Comparison of ENCODE assay signal across 13 cellular contexts in the genomic region with DNA sequence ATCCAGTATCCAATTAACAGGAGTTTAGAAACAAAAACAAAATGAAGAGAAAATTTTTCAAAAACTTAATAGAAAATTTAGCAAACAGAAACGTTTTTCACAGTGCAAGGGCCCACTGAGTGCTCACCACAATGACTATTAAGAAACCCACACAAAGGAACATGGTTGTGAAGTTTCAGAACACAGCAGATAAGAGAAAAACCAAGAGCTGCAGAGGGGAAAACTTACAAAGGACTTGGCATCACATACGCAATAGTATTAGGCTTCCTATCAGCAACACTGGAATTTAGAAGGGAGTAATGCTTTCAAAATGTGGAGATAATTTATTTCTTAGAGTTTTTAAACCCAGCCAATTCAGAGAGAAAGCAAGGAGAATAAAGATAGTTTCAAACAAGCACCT. TPM values are rescaled to one million over a fixed set of nuclear protein-coding genes. Genes with fewer than 3 reads are reported as not detected.
A peak's percentile ranks its signal among the peaks of the same experiment; 100 is the strongest.
DNase-seq lines count a peak whose midpoint lies in the region; ATAC-seq and TF ChIP-seq lines count a peak whose summit lies in the region.
"Had no signal": no experiment of that assay in that cellular context is flagged by ENCODE, and none has a peak within 500 bp of the region (broad histone marks: within the 10 kb centered on the region; RNA-seq: fewer than 3 reads in every experiment).

No MANE protein-coding gene starts in this region.

- no peak overlapping the region for H2AFZ ChIP-seq in IMR-90 (replicated peaks; ENCODE audit: low read length, poor library complexity)

- peak overlapping the region; percentile 58 to 90 for H3K27ac Mint-ChIP-seq in activated naive CD4-positive, alpha-beta T cell treated with anti-CD3 and anti-CD28 coated beads, Interleukin-2, amount 50 U/mL, for 72 hours

- no peak overlapping the region for H2BK20ac ChIP-seq in IMR-90 (ENCODE audit: low read depth, low read length)

- H3K4me1 ChIP-seq in IMR-90 (ENCODE audit: control insufficient read depth, insufficient read depth, low read length): peaks cover 6% of the 10 kb centered on the region

- no peak overlapping the region for H4K8ac ChIP-seq in IMR-90 (ENCODE audit: low read depth in 2 of 2, low read length in 2 of 2)

- H3K9ac ChIP-seq in IMR-90 (ENCODE audit: low read depth, low read length): no peak overlapping the region

- no peak overlapping the region for H3K27ac ChIP-seq in IMR-90 (ENCODE audit: insufficient read depth, low read length)
- H3K27ac ChIP-seq: SK-N-MC had no signal

- no peak for TF ChIP-seq CTCF in AG10803 (conservative IDR thresholded peaks at IDR 0.05; ENCODE audit: low read length)
- no peak for TF ChIP-seq CTCF in IMR-90 (conservative IDR thresholded peaks at IDR 0.05; ENCODE audit: low read depth, low read length)

- peaks cover 11% of the 10 kb centered on the region for H3K36me3 ChIP-seq in IMR-90 (ENCODE audit: control insufficient read depth, insufficient read depth, low read length)

- no peak overlapping the region for H3K4me2 ChIP-seq in IMR-90 (ENCODE audit: low read depth, low read length)

- H3K79me1 ChIP-seq in IMR-90 (ENCODE audit: low read depth in 1 of 2, low read length in 2 of 2): peaks cover 16 to 20% of the 10 kb centered on the region in 2 experiments

- no peaks in the 10 kb centered on the region for H3K9me3 ChIP-seq in IMR-90 (ENCODE audit: control insufficient read depth, insufficient read depth, low read length)

- H3K36me3 Mint-ChIP-seq in activated naive CD4-positive, alpha-beta T cell treated with anti-CD3 and anti-CD28 coated beads, Interleukin-2, amount 50 U/mL, for 72 hours: peaks cover 18 to 47% of the 10 kb centered on the region in 2 donors

- no peak overlapping the region for H2AK9ac ChIP-seq in IMR-90 (replicated peaks; ENCODE audit: low read depth, low read length, poor library complexity)

- no peak overlapping the region for H2AK5ac ChIP-seq in IMR-90 (ENCODE audit: low read depth, low read length)

- POLR2A ChIA-PET in IMR-90 (lab: Charles Lee; ENCODE audit: unreplicated experiment): no interaction called here

- peaks cover 8% of the 10 kb centered on the region; the same call in 1 of the 2 replicates for H3K9me1 ChIP-seq in IMR-90 (ENCODE audit: insufficient read depth, low read length)

- H4K5ac ChIP-seq in IMR-90 (ENCODE audit: low read depth, low read length): no peak overlapping the region

- no TSS peak for BruUV-seq in IMR-90 (replicated peaks; lab: Mats Ljungman, UMichigan)

- no peak overlapping the region for H4K91ac ChIP-seq in IMR-90 (ENCODE audit: insufficient read depth, low read depth, low read length)

- no CpG with 5 or more reads among the region's 2 CpGs for WGBS in IMR-90 (ENCODE audit: extremely low coverage in 2 of 2, insufficient read length in 1 of 2), 2 experiments

- H3K27me3 ChIP-seq in IMR-90 (ENCODE audit: control insufficient read depth, insufficient read depth, low read length): no peaks in the 10 kb centered on the region

- no peak overlapping the region for H2BK5ac ChIP-seq in IMR-90 (ENCODE audit: low read depth, low read length, poor library complexity, severe bottlenecking)

- CTCF ChIA-PET in IMR-90 (lab: Yijun Ruan, JAX): no interaction called here

- H2BK120ac ChIP-seq in IMR-90 (ENCODE audit: low read depth, low read length): no peak overlapping the region

- TF ChIP-seq RAD21 in IMR-90 (IDR thresholded peaks at IDR 0.05; ENCODE audit: low read length): no peak

- in situ Hi-C loops in IMR-90 (cut with MboI; ENCODE audit: low sequenced_read_pairs): no loop called here

- ATAC-seq in IMR-90 (ENCODE audit: low read depth): no peak
- ATAC-seq in activated naive CD4-positive, alpha-beta T cell treated with anti-CD3 and anti-CD28 coated beads, Interleukin-2, amount 50 U/mL, for 72 hours: peak; percentile 20 to 47
- no peak for ATAC-seq in GM21825 (IDR thresholded peaks at IDR 0.05; ENCODE audit: unreplicated experiment)

- dilution Hi-C loops in IMR-90 (cut with HindIII; ENCODE audit: low sequenced_read_pairs, unreplicated experiment): no loop called here

- no peak overlapping the region for H3K18ac ChIP-seq in IMR-90 (ENCODE audit: low read depth, low read length)

- no peaks in the 10 kb centered on the region for H4K20me1 ChIP-seq in IMR-90 (ENCODE audit: insufficient read depth, low read length)

- no peaks in the 10 kb centered on the region for H3K9me3 Mint-ChIP-seq in activated naive CD4-positive, alpha-beta T cell treated with anti-CD3 and anti-CD28 coated beads, Interleukin-2, amount 50 U/mL, for 72 hours
- H3K9me3 Mint-ChIP-seq: memory B cell had no signal

- H3K4me3 ChIP-seq in AG10803 (ENCODE audit: low read length) (no peak overlapping the region), IMR-90 (ENCODE audit: insufficient read depth, low read depth, low read length) (no peak overlapping the region)
- H3K4me3 ChIP-seq: SK-N-MC had no signal

- DNase-seq in AG10803 (ENCODE audit: low read depth) (peak; percentile 2), IMR-90 (peak; percentile 11), iris pigment epithelial cell (ENCODE audit: low read depth) (peak; percentile 71), COLO668 (lab: John Stamatoyannopoulos, UW; ENCODE audit: unreplicated experiment) (no peak), posterior cingulate gyrus (no peak), globus pallidus (ENCODE audit: low spot score) (no peak)
- DNase-seq in activated naive CD4-positive, alpha-beta T cell treated with anti-CD3 and anti-CD28 coated beads, Interleukin-2, amount 50 U/mL, for 72 hours (ENCODE audit: low spot score in 2 of 2): no peak
- DNase-seq: activated CD4-positive, alpha-beta T cell treated with anti-CD3 and anti-CD28 coated beads for 1 hour; C1 segment of cervical spinal cord; NCI-H2029 treated with DMSO at 0.1 percent for 48 hours had no signal

- H3K23ac ChIP-seq in IMR-90 (ENCODE audit: low read depth, low read length): no peak overlapping the region

- no peak overlapping the region for H3K56ac ChIP-seq in IMR-90 (ENCODE audit: extremely low read depth, insufficient read depth, low read length)

- no peak overlapping the region for H3K14ac ChIP-seq in IMR-90 (replicated peaks; ENCODE audit: low read depth, low read length)

- H3K4ac ChIP-seq in IMR-90 (ENCODE audit: low read depth, low read length): no peak overlapping the region

- TF ChIP-seq POLR2A in IMR-90 (IDR thresholded peaks at IDR 0.05; ENCODE audit: low read depth, low read length): no peak

- no peak overlapping the region; the same call in 2 of the 3 replicates for H2BK15ac ChIP-seq in IMR-90 (ENCODE audit: low read depth, low read length)

- intact Hi-C loops in IMR-90 (cut with micrococcal nuclease): no loop called here
- intact Hi-C loops in posterior cingulate gyrus (cut with DNase I): no loop called here

TF ChIP-seq in IMR-90, 13 proteins besides CTCF, POLR2A, EP300 and RAD21 (continues in another document):
- TF ChIP-seq FOS (IDR thresholded peaks at IDR 0.05; ENCODE audit: low read depth, low read length) (no peak), MXI1 (IDR thresholded peaks at IDR 0.05; ENCODE audit: borderline replicate concordance, low read depth, low read length) (no peak), BHLHE40 (IDR thresholded peaks at IDR 0.05; ENCODE audit: low read depth, low read length) (no peak), NFE2L2 (IDR thresholded peaks at IDR 0.05; ENCODE audit: low read depth, low read length) (no peak), RFX5 (IDR thresholded peaks at IDR 0.05; ENCODE audit: low read depth, low read length) (no peak), MAFK (IDR thresholded peaks at IDR 0.05; ENCODE audit: low read depth, low read length) (no peak), CHD1 (IDR thresholded peaks at IDR 0.05; ENCODE audit: low read depth, low read length) (no peak), CEBPB (IDR thresholded peaks at IDR 0.05; ENCODE audit: low read depth, low read length) (no peak), MAZ (IDR thresholded peaks at IDR 0.05; ENCODE audit: borderline replicate concordance, low read depth, low read length) (no peak)
- TF ChIP-seq, protein P1, sequence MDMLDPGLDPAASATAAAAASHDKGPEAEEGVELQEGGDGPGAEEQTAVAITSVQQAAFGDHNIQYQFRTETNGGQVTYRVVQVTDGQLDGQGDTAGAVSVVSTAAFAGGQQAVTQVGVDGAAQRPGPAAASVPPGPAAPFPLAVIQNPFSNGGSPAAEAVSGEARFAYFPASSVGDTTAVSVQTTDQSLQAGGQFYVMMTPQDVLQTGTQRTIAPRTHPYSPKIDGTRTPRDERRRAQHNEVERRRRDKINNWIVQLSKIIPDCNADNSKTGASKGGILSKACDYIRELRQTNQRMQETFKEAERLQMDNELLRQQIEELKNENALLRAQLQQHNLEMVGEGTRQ (IDR thresholded peaks at IDR 0.05; ENCODE audit: low read depth, low read length): no peak
- TF ChIP-seq, protein P2, sequence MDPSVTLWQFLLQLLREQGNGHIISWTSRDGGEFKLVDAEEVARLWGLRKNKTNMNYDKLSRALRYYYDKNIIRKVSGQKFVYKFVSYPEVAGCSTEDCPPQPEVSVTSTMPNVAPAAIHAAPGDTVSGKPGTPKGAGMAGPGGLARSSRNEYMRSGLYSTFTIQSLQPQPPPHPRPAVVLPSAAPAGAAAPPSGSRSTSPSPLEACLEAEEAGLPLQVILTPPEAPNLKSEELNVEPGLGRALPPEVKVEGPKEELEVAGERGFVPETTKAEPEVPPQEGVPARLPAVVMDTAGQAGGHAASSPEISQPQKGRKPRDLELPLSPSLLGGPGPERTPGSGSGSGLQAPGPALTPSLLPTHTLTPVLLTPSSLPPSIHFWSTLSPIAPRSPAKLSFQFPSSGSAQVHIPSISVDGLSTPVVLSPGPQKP (IDR thresholded peaks at IDR 0.05; ENCODE audit: borderline replicate concordance, low read depth, low read length): no peak

RNA-seq across cellular contexts. Expression of a gene that starts 1.7 kb away (rescaled TPM):
- 6.1 and 8.9 TPM in 2 replicates for total RNA-seq in IMR-90 (2012; rRNA removed)
- 3.2 and 4.5 TPM in 2 replicates for polyA plus RNA-seq in IMR-90 (2012; rRNA removed)
- 1.8 and 3.0 TPM in 2 replicates for polyA plus RNA-seq in IMR-90 (2012; cell fraction: cytosol; rRNA removed)
- 0.65 and 1.7 TPM in 2 replicates for polyA plus RNA-seq in IMR-90 (2012; cell fraction: nucleus; rRNA removed; ENCODE audit: low replicate concordance)
- 1 to 10 TPM; 1.7 to 3.9 TPM for total RNA-seq in activated naive CD4-positive, alpha-beta T cell treated with anti-CD3 and anti-CD28 coated beads, Interleukin-2, amount 50 U/mL, for 72 hours

RNA-seq across cellular contexts. Expression of a gene that starts 18.4 kb away (rescaled TPM):
- 138 and 217 TPM in 2 replicates for total RNA-seq in IMR-90 (2012; rRNA removed)
- polyA plus RNA-seq in IMR-90 (2012; rRNA removed): 98.8 and 106 TPM in 2 replicates
- polyA plus RNA-seq in IMR-90 (2012; cell fraction: cytosol; rRNA removed): 28.7 and 34.1 TPM in 2 replicates
- 7.1 and 43.4 TPM in 2 replicates for polyA plus RNA-seq in IMR-90 (2012; cell fraction: nucleus; rRNA removed; ENCODE audit: low replicate concordance)
- 100 to 1,000 TPM; 189 to 198 TPM for total RNA-seq in activated naive CD4-positive, alpha-beta T cell treated with anti-CD3 and anti-CD28 coated beads, Interleukin-2, amount 50 U/mL, for 72 hours

RNA-seq across cellular contexts. Expression of a gene that starts 18.6 kb away (rescaled TPM):
- total RNA-seq in IMR-90 (2012; rRNA removed): 42.3 and 56.7 TPM in 2 replicates
- polyA plus RNA-seq in IMR-90 (2012; rRNA removed): 66.6 and 75.3 TPM in 2 replicates
- 15.1 and 18.6 TPM in 2 replicates for polyA plus RNA-seq in IMR-90 (2012; cell fraction: cytosol; rRNA removed)
- 8.5 and 86.7 TPM in 2 replicates for polyA plus RNA-seq in IMR-90 (2012; cell fraction: nucleus; rRNA removed; ENCODE audit: low replicate concordance)
- total RNA-seq in activated naive CD4-positive, alpha-beta T cell treated with anti-CD3 and anti-CD28 coated beads, Interleukin-2, amount 50 U/mL, for 72 hours: 10 to 100 TPM; 57.2 to 68.4 TPM

Comparison
In these comparisons a context has a peak if more than half of its experiments do, and no peak if none do; other contexts are left out.
1. DNase-seq: peak in AG10803 (single experiment), IMR-90 (single experiment) and iris pigment epithelial cell (single experiment); none in activated naive CD4-positive, alpha-beta T cell treated with anti-CD3 and anti-CD28 coated beads, Interleukin-2, amount 50 U/mL, for 72 hours (0 of 2), COLO668 (single experiment), posterior cingulate gyrus (0 of 10) and globus pallidus (single experiment).
2. ATAC-seq: peak in activated naive CD4-positive, alpha-beta T cell treated with anti-CD3 and anti-CD28 coated beads, Interleukin-2, amount 50 U/mL, for 72 hours (2 of 2); none in IMR-90 (single experiment) and GM21825 (single experiment).